Comparison of ENCODE assay signal across 8 cellular contexts in genomic region chr4:34720563-34720962, GRCh38.
DNase-seq lines count a peak whose midpoint lies in the region; ATAC-seq and TF ChIP-seq lines count a peak whose summit lies in the region.

No MANE protein-coding gene starts in this region.

- no peaks in the 10 kb centered on the region for H3K9me3 Mint-ChIP-seq in endodermal cell

- DNase-seq in GM20000 (ENCODE audit: low spot score) (peak; percentile 3), NCI-H460 (ENCODE audit: extremely low read depth, low read depth) (peak; percentile 6), endodermal cell (no peak), gastrocnemius medialis (no peak), activated gamma-delta T cell (lab: John Stamatoyannopoulos, UW) (no peak)

- no peak overlapping the region for H3K27ac Mint-ChIP-seq in endodermal cell

- peak; percentile 79 for TF ChIP-seq CTCF in 22Rv1 (IDR thresholded peaks at IDR 0.05)
- TF ChIP-seq CTCF in GM20000 (IDR thresholded peaks at IDR 0.05; ENCODE audit: extremely low read depth, missing control alignments), result peak; percentile 23
- peak; percentile 83 for TF ChIP-seq CTCF in endodermal cell (conservative IDR thresholded peaks at IDR 0.05)
- peak in 3 of 5 experiments; percentile 37 to 51 (median 50) for TF ChIP-seq CTCF in gastrocnemius medialis (IDR thresholded peaks at IDR 0.05 in 4 of 5, conservative IDR thresholded peaks at IDR 0.05 in 1 of 5)

- intact Hi-C loops in gastrocnemius medialis (cut with DNase I; ENCODE audit: low total_unique reads), result no loop called here

- H3K36me3 ChIP-seq in endodermal cell (ENCODE audit: control insufficient read depth, insufficient read depth, low read length), result no peaks in the 10 kb centered on the region
- H3K36me3 ChIP-seq in gastrocnemius medialis, result no peaks in the 10 kb centered on the region

- no peaks in the 10 kb centered on the region for H3K27me3 Mint-ChIP-seq in endodermal cell (ENCODE audit: insufficient read depth)

- WGBS in endodermal cell (ENCODE audit: insufficient coverage in 1 of 2, insufficient read length in 1 of 2), 2 experiments, result 50% methylated on average over 1 of the region's 1 CpG; no CpG with 5 or more reads in 1 of the 2 experiments

- no peak for TF ChIP-seq POLR2A in gastrocnemius medialis (IDR thresholded peaks at IDR 0.05)

- H3K27me3 ChIP-seq in endodermal cell (ENCODE audit: control insufficient read depth, insufficient read depth, low read length, poor library complexity, severe bottlenecking) (no peaks in the 10 kb centered on the region), gastrocnemius medialis (no peaks in the 10 kb centered on the region)

- H3K9ac ChIP-seq in endodermal cell (ENCODE audit: extremely low read depth, low read length, poor library complexity, severe bottlenecking), result no peak overlapping the region

- H3K27ac ChIP-seq in 22Rv1 (no peak overlapping the region), endodermal cell (ENCODE audit: low read depth, low read length) (no peak overlapping the region), gastrocnemius medialis (no peak overlapping the region)

- H3K36me3 Mint-ChIP-seq in endodermal cell (ENCODE audit: low read depth), result no peaks in the 10 kb centered on the region

- H3K4me3 ChIP-seq in endodermal cell (ENCODE audit: low read length) (no peak overlapping the region), gastrocnemius medialis (no peak overlapping the region)

- H3K4me1 ChIP-seq in endodermal cell (ENCODE audit: control insufficient read depth, insufficient read depth, low read length), result no peaks in the 10 kb centered on the region
- peaks cover 0 to 9% of the 10 kb centered on the region in 2 donors for H3K4me1 ChIP-seq in gastrocnemius medialis

- no peak overlapping the region for H3K4me3 Mint-ChIP-seq in endodermal cell

- in situ Hi-C loops in gastrocnemius medialis (cut with MboI; ENCODE audit: low sequenced_read_pairs in 4 of 4), result no loop called here

- H3K9me3 ChIP-seq in endodermal cell (ENCODE audit: control insufficient read depth, low read length), result no peaks in the 10 kb centered on the region
- H3K9me3 ChIP-seq in gastrocnemius medialis, result no peaks in the 10 kb centered on the region

- ATAC-seq in gastrocnemius medialis (peak in 1 of 2 donors; percentile 49), GM21528 (IDR thresholded peaks at IDR 0.05; ENCODE audit: low FRiP score, unreplicated experiment) (no peak), GM21825 (IDR thresholded peaks at IDR 0.05; ENCODE audit: unreplicated experiment) (no peak)

- H3K4me1 Mint-ChIP-seq in endodermal cell, result no peaks in the 10 kb centered on the region

Comparison
In these comparisons a context has a peak if more than half of its experiments do, and no peak if none do; other contexts are left out.
1. CTCF ChIP-seq: peak in every context shown above with its lines; median percentile 83 in endodermal cell; 79 in 22Rv1; 50 in gastrocnemius medialis; 23 in GM20000.
2. DNase-seq: peak in GM20000 (single experiment) and NCI-H460 (single experiment); none in endodermal cell (single experiment), gastrocnemius medialis (0 of 2) and activated gamma-delta T cell (single experiment).